ENCODE assay signal across 13 cellular contexts in genomic region chr16:77944631-77945030, GRCh38.
A peak's percentile ranks its signal among the peaks of the same experiment; 100 is the strongest.
DNase-seq lines count a peak whose midpoint lies in the region; ATAC-seq lines count a peak whose summit lies in the region.
"Had no signal": no experiment of that assay in that cellular context is flagged by ENCODE, and none has a peak within 500 bp of the region (broad histone marks: within the 10 kb centered on the region; RNA-seq: fewer than 3 reads in every experiment).

No MANE protein-coding gene starts in this region.

- no peak for ATAC-seq in GM18511 (IDR thresholded peaks at IDR 0.05; ENCODE audit: unreplicated experiment)
- ATAC-seq: A549; CD8-positive, alpha-beta T cell; GM23338 had no signal

- in situ Hi-C loops in G401 (cut with HindIII; ENCODE audit: low sequenced_read_pairs), result no loop called here

- DNase-seq in NCI-H748 (lab: John Stamatoyannopoulos, UW; ENCODE audit: unreplicated experiment), result peak; percentile 3
- DNase-seq in NCI-H748 treated with DMSO at 0.1 percent for 48 hours (lab: John Stamatoyannopoulos, UW), result no peak
- DNase-seq in G401 (ENCODE audit: low spot score), result peak; percentile 20
- DNase-seq in NCI-H524 treated with DMSO at 0.1 percent for 48 hours (lab: John Stamatoyannopoulos, UW), result peak; percentile 67
- peak; percentile 42 for DNase-seq in putamen (ENCODE audit: low spot score)
- no peak for DNase-seq in AML-193 (lab: John Stamatoyannopoulos, UW)
- DNase-seq: Caco-2; CD8-positive, alpha-beta T cell; DMS53; H7 had no signal

Comparison
In these comparisons a context has a peak if more than half of its experiments do, and no peak if none do; other contexts are left out.
1. DNase-seq: peak in NCI-H748 (single experiment), G401 (single experiment), NCI-H524 treated with DMSO at 0.1 percent for 48 hours (single experiment) and putamen (single experiment); none in NCI-H748 treated with DMSO at 0.1 percent for 48 hours (single experiment) and AML-193 (0 of 2).